21 cellular contexts compared by ENCODE assay signal in the genomic region with DNA sequence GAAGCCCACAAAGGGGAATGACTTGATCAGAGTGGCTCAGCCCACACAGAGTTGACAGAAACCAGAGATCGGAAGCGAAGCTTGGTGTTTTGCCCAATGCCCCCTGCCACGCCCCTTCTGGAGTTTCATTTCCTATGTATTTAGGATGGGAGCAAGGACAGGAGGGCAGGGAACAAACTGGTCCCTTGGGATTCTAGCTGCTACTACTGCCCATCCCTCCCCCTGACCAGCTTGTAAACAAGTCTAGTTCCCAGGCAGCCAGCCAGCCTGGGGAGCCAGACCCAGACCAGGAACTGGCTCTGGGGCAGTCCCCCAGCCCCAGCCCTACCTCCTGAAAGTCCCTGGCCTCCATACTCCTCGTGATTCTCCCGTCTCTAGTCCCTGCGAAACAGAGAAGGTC. TPM values are rescaled to one million over a fixed set of nuclear protein-coding genes. Genes with fewer than 3 reads are reported as not detected.
"Had no signal": no experiment of that assay in that cellular context is flagged by ENCODE, and none has a peak within 500 bp of the region (broad histone marks: within the 10 kb centered on the region; RNA-seq: fewer than 3 reads in every experiment).

No MANE protein-coding gene starts in this region.

- H3K9me3 ChIP-seq: heart right ventricle, left lung, upper lobe of left lung had no signal

- H3K36me3 ChIP-seq: heart right ventricle, left lung, upper lobe of left lung had no signal

- ATAC-seq: activated CD8-positive, alpha-beta T cell treated with anti-CD3 and anti-CD28 coated beads for 36 hours; activated T-cell treated with anti-CD3 and anti-CD28 coated beads, Interleukin-2, amount 50 U/mL, for 4 hours; left lung; natural killer cell treated with Interleukin-12 subunit alpha and Interleukin-12 subunit beta and Interleukin-15 and Interleukin-18, amount 100 ng/mL, for 72 hours; stimulated activated naive CD8-positive, alpha-beta T cell treated with anti-CD3 and anti-CD28 coated beads, Interleukin-15, Interleukin-2, amounts not matched to agents 100 U/mL and 50 U/mL, for 24 hours; T-helper 17 cell had no signal

- H3K27ac ChIP-seq: left lung, upper lobe of left lung had no signal

- DNase-seq: activated B cell treated with CpG ODN at 0.5 μM for 24 hours; activated CD4-positive, alpha-beta T cell treated with anti-CD3 and anti-CD28 coated beads for 48 hours; activated CD8-positive, alpha-beta T cell treated with anti-CD3 and anti-CD28 coated beads for 36 hours; activated gamma-delta T cell; activated T-cell treated with anti-CD3 and anti-CD28 coated beads, Interleukin-2, amount 50 U/mL, for 4 hours; cortex of kidney; effector CD8-positive, alpha-beta T cell; left lung; mesenchymal stem cell; nucleus accumbens; small intestine; stimulated activated CD4-positive, alpha-beta T cell treated with anti-CD3 and anti-CD28 coated beads, Interleukin-4, amount 100 ng/mL, for 4 hours; stimulated activated CD8-positive, alpha-beta memory T cell treated with anti-CD3 and anti-CD28 coated beads, Interleukin-4, amount 100 ng/mL, for 48 hours; stimulated activated naive CD8-positive, alpha-beta T cell treated with anti-CD3 and anti-CD28 coated beads, Interleukin-15, Interleukin-2, amounts not matched to agents 100 U/mL and 50 U/mL, for 24 hours; T-helper 17 cell; upper lobe of left lung had no signal

- H3K4me3 ChIP-seq: heart right ventricle, left lung, upper lobe of left lung had no signal

RNA-seq across cellular contexts. Expression of a gene that starts 8.3 kb away (rescaled TPM):
- total RNA-seq: fibroblast of lung; frontal cortex; left lung; natural killer cell treated with Interleukin-12 subunit alpha and Interleukin-12 subunit beta and Interleukin-15 and Interleukin-18, amount 100 ng/mL, for 72 hours; T-helper 17 cell had no signal

RNA-seq across cellular contexts. Expression of a gene that starts 12.8 kb away (rescaled TPM):
- total RNA-seq: fibroblast of lung; frontal cortex; natural killer cell treated with Interleukin-12 subunit alpha and Interleukin-12 subunit beta and Interleukin-15 and Interleukin-18, amount 100 ng/mL, for 72 hours; posterior vena cava had no signal

RNA-seq across cellular contexts. Expression of a gene that starts 36.3 kb away (rescaled TPM):
- total RNA-seq: activated B cell treated with CpG ODN at 0.5 μM for 24 hours; activated CD8-positive, alpha-beta T cell treated with anti-CD3 and anti-CD28 coated beads for 36 hours; activated T-cell treated with anti-CD3 and anti-CD28 coated beads, Interleukin-2, amount 50 U/mL, for 4 hours; frontal cortex; left lung; natural killer cell treated with Interleukin-12 subunit alpha and Interleukin-12 subunit beta and Interleukin-15 and Interleukin-18, amount 100 ng/mL, for 72 hours; T-helper 17 cell; upper lobe of left lung had no signal
